17 cellular contexts compared by ENCODE assay signal in the genomic region with DNA sequence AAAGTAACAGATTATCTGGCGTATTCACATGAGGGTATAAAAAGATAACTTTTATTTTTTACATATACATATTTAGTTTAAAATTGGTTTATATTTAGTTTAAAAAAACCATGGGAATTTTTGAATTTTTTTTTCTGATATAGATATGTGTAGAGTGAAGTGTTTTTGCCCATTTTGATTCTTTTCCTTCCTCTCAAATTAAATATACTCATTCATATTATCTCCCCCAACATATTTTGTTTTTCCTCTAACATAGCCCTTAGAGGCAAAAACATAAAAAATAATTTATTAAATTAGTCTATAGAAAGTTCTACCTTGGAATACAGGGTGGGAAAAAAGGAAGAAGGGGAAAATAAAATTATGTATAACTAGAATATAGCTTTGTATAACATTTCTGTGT.
DNase-seq lines count a peak whose midpoint lies in the region; ATAC-seq, FAIRE-seq and TF ChIP-seq lines count a peak whose summit lies in the region.
"Had no signal": no experiment of that assay in that cellular context is flagged by ENCODE, and none has a peak within 500 bp of the region (broad histone marks: within the 10 kb centered on the region; RNA-seq: fewer than 3 reads in every experiment).

No MANE protein-coding gene starts in this region.

- no peak overlapping the region for H3K27ac ChIP-seq in HCT116 (ENCODE audit: low read depth, low read length)
- no peak overlapping the region for H3K27ac ChIP-seq in pancreas
- H3K27ac ChIP-seq: 22Rv1; A549; BLaER1 treated with 17β-estradiol and CSF1 and Interleukin-3, amounts not matched to agents 10 nM and 100 nM; C4-2B had no signal

- no peak overlapping the region for H3K4me2 ChIP-seq in HCT116 (ENCODE audit: low read length)

- 81 to 88% methylated on average over 1 of the region's 1 CpG for WGBS in pancreas, 2 donors

- RAD21 ChIA-PET in HCT116 (lab: Charles Lee; ENCODE audit: low non-redundant PET in 1 of 2, low total read pairs in 2 of 2, uncharacterized antibody in 2 of 2, unreplicated experiment in 2 of 2) = interaction anchor here in 1 of 2 experiments (0.7 kb wide), 1 partner anchor 262 kb away, joined by 3 read pairs; no protein-coding TSS in a partner anchor

- no peak for DNase-seq in HCT116 (ENCODE audit: low read depth, low spot score)
- no peak for DNase-seq in frontal cortex (ENCODE audit: low spot score in 2 of 2)
- no peak for DNase-seq in pancreas
- DNase-seq in activated naive CD4-positive, alpha-beta T cell (lab: John Stamatoyannopoulos, UW) = no peak
- DNase-seq: Caco-2; Calu3; CD4-positive, alpha-beta T cell; CD8-positive, alpha-beta T cell; DMS79 treated with DMSO at 0.1 percent for 48 hours; GDM1 had no signal

- no peak for TF ChIP-seq RAD21 in HCT116 (IDR thresholded peaks at IDR 0.05; ENCODE audit: low read depth)

- H3K4me3 ChIP-seq in HCT116 (replicated peaks in 1 of 2; ENCODE audit: low read depth in 1 of 2, low read length in 2 of 2) (no peak overlapping the region), pancreas (no peak overlapping the region)
- H3K4me3 ChIP-seq: A549; BLaER1 treated with 17β-estradiol and CSF1 and Interleukin-3, amounts not matched to agents 10 nM and 100 nM; GM12878 had no signal

- no peak for TF ChIP-seq CTCF in HCT116 (IDR thresholded peaks at IDR 0.05 in 2 of 3, conservative IDR thresholded peaks at IDR 0.05 in 1 of 3; ENCODE audit: borderline replicate concordance in 1 of 3, insufficient read depth in 1 of 3, low read depth in 2 of 3, low read length in 2 of 3)
- no peak for TF ChIP-seq CTCF in pancreas (IDR thresholded peaks at IDR 0.05)

- no peaks in the 10 kb centered on the region for H3K9me3 ChIP-seq in HCT116 (ENCODE audit: control insufficient read depth in 1 of 2, insufficient read depth in 1 of 2, low read depth in 1 of 2, low read length in 2 of 2)
- H3K9me3 ChIP-seq in pancreas = no peaks in the 10 kb centered on the region
- H3K9me3 ChIP-seq: A549; BLaER1 treated with 17β-estradiol and CSF1 and Interleukin-3, amounts not matched to agents 10 nM and 100 nM; Caco-2 had no signal

- no peaks in the 10 kb centered on the region for H3K9me2 ChIP-seq in HCT116 (ENCODE audit: insufficient read depth)

- TF ChIP-seq POLR2A in HCT116 (IDR thresholded peaks at IDR 0.05; ENCODE audit: borderline replicate concordance, extremely low read depth, insufficient read depth, insufficient read length) = no peak

- H3K27me3 ChIP-seq in HCT116 (ENCODE audit: insufficient read depth, low read length) (no peaks in the 10 kb centered on the region), pancreas (no peaks in the 10 kb centered on the region)
- H3K27me3 ChIP-seq: BLaER1 treated with 17β-estradiol and CSF1 and Interleukin-3, amounts not matched to agents 10 nM and 100 nM had no signal

- ATAC-seq in HCT116 = no peak
- no peak for ATAC-seq in pancreas
- no peak for ATAC-seq in GM19324 (IDR thresholded peaks at IDR 0.05; ENCODE audit: low FRiP score, unreplicated experiment)
- ATAC-seq: A549; CD8-positive, alpha-beta T cell; GM12878 had no signal

- FAIRE-seq in frontal cortex (lab: Jason Lieb, UNC) (peak; percentile 21), pancreas (lab: Jason Lieb, UNC) (peak; percentile 82)
- FAIRE-seq: A549, GM12892 had no signal

- H2AFZ ChIP-seq in HCT116 (ENCODE audit: low read depth, low read length, poor library complexity, severe bottlenecking) = peak overlapping the region; percentile 97

- H3K36me3 ChIP-seq in HCT116 (ENCODE audit: control insufficient read depth in 1 of 2, insufficient read depth in 2 of 2, low read length in 2 of 2) (no peaks in the 10 kb centered on the region), pancreas (no peaks in the 10 kb centered on the region)
- H3K36me3 ChIP-seq: BLaER1 treated with 17β-estradiol and CSF1 and Interleukin-3, amounts not matched to agents 10 nM and 100 nM had no signal

- no peak overlapping the region for H3K9ac ChIP-seq in HCT116 (ENCODE audit: low read length)
- H3K9ac ChIP-seq: BLaER1 treated with 17β-estradiol and CSF1 and Interleukin-3, amounts not matched to agents 10 nM and 100 nM had no signal

- CTCF ChIA-PET in HCT116 (lab: Charles Lee) = interaction anchor here (1.0 kb wide), 1 partner anchor 868 kb away, joined by 5 read pairs; no protein-coding TSS in a partner anchor

- BruUV-seq in HCT116 (replicated peaks; lab: Mats Ljungman, UMichigan) = no TSS peak

- H3K4me1 ChIP-seq in HCT116 (ENCODE audit: control insufficient read depth in 1 of 2, insufficient read depth in 2 of 2, low read length in 2 of 2) (peaks cover 4 to 28% of the 10 kb centered on the region in 2 experiments; a peak in 3 of 4 replicates), pancreas (no peaks in the 10 kb centered on the region)
- H3K4me1 ChIP-seq: A549, Caco-2 had no signal

- H3K79me2 ChIP-seq in HCT116 (ENCODE audit: insufficient read depth, low read length) = no peaks in the 10 kb centered on the region

- POLR2A ChIA-PET in HCT116 (lab: Charles Lee) = no interaction called here

- H4K20me1 ChIP-seq in HCT116 (ENCODE audit: insufficient read depth) = no peaks in the 10 kb centered on the region
- H4K20me1 ChIP-seq: BLaER1 treated with 17β-estradiol and CSF1 and Interleukin-3, amounts not matched to agents 10 nM and 100 nM had no signal

- intact Hi-C loops in HCT116 (cut with micrococcal nuclease) (loop anchor here (2.0 to 5.0 kb wide), 2 partner anchors 206 to 869 kb away; no protein-coding TSS in a partner anchor), pancreas (cut with DNase I) (loop anchor here in 1 of 3 donors (10.0 kb wide), 1 partner anchor 419 kb away; no protein-coding TSS in a partner anchor)

TF ChIP-seq in HCT116, 20 proteins besides CTCF, POLR2A, EP300 and RAD21:
- TF ChIP-seq TCF7L2 (IDR thresholded peaks at IDR 0.05; ENCODE audit: borderline replicate concordance, extremely low read depth, insufficient read depth, insufficient read length) = no peak
- TF ChIP-seq CBX3 (IDR thresholded peaks at IDR 0.05; ENCODE audit: low read depth) = no peak
- no peak for TF ChIP-seq EZH2 (IDR thresholded peaks at IDR 0.05)
- TF ChIP-seq EGR1 (IDR thresholded peaks at IDR 0.05; ENCODE audit: low read depth) = no peak
- TF ChIP-seq ZNF274 (IDR thresholded peaks at IDR 0.05; ENCODE audit: low read depth, low read length) = no peak
- no peak for TF ChIP-seq POLR2AphosphoS5 (IDR thresholded peaks at IDR 0.05; ENCODE audit: low read depth, low read length)
- TF ChIP-seq CEBPB (IDR thresholded peaks at IDR 0.05; ENCODE audit: low read depth) = no peak
- TF ChIP-seq YY1 (IDR thresholded peaks at IDR 0.05; ENCODE audit: extremely low read depth, insufficient replicate concordance, low read depth, low read length) = no peak
- TF ChIP-seq MAX (IDR thresholded peaks at IDR 0.05) = no peak
- TF ChIP-seq FOSL1 (IDR thresholded peaks at IDR 0.05; ENCODE audit: low read depth) = no peak
- TF ChIP-seq SIN3A (IDR thresholded peaks at IDR 0.05; ENCODE audit: low read depth) = no peak
- no peak for TF ChIP-seq JUND (IDR thresholded peaks at IDR 0.05)
- TF ChIP-seq SP1 (IDR thresholded peaks at IDR 0.05; ENCODE audit: low read depth) = no peak
- TF ChIP-seq ZBTB33 (IDR thresholded peaks at IDR 0.05; ENCODE audit: extremely low read depth, insufficient replicate concordance, low read length) = no peak
- TF ChIP-seq EZH2phosphoT487 (IDR thresholded peaks at IDR 0.05; ENCODE audit: borderline replicate concordance) = no peak
